Comparison of ENCODE assay signal across 16 cellular contexts in the genomic region with DNA sequence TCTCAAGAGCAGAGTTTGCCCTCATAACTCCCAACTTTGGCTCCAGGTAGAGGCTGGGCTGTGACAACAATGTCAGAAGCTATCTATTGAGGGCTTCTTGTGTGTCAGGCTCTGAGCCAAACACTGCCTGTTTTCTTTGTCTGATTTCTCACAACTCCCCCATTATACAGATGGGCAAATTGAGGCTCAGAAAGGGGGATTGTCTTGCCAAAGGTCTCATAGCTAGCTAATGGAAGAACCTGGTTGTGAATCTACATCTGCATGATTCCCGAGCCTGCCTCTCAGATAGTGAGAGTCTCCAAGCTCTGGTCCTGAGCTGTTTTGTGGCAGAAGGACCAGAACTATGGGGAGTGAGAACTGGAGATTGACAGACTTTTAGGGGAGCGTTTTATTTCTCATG. TPM values are rescaled to one million over a fixed set of nuclear protein-coding genes. Genes with fewer than 3 reads are reported as not detected.
DNase-seq lines count a peak whose midpoint lies in the region; ATAC-seq, FAIRE-seq and TF ChIP-seq lines count a peak whose summit lies in the region.
"Had no signal": no experiment of that assay in that cellular context is flagged by ENCODE, and none has a peak within 500 bp of the region (broad histone marks: within the 10 kb centered on the region; RNA-seq: fewer than 3 reads in every experiment).

No MANE protein-coding gene starts in this region.

- no peak for ATAC-seq in CD8-positive, alpha-beta T cell

- H3K4me2 ChIP-seq in MM.1S (ENCODE audit: low read depth, low read length) = peak overlapping the region; percentile 88; the same call in 1 of the 2 replicates

- CTCF ChIA-PET in CD8-positive, alpha-beta T cell (lab: Charles Lee) = interaction anchor here (0.9 to 1.2 kb wide), 3 partner anchors 12 to 97 kb away, joined by 3 read pairs; no protein-coding TSS in a partner anchor

- H3F3A ChIP-seq in MM.1S (ENCODE audit: insufficient read depth, low read length) = peaks cover 9% of the 10 kb centered on the region; the same call in 1 of the 2 replicates

- H2AFZ ChIP-seq in MM.1S (ENCODE audit: low read length) = no peak overlapping the region

- no peak for FAIRE-seq in small intestine (lab: Jason Lieb, UNC)
- FAIRE-seq: astrocyte, GM19239 had no signal

- peak overlapping the region; percentile 42 for H3K27ac Mint-ChIP-seq in CD8-positive, alpha-beta T cell
- peak overlapping the region; percentile 24 for H3K27ac Mint-ChIP-seq in endothelial cell (ENCODE audit: unreplicated experiment)

- H3K9me3 ChIP-seq in CD8-positive, alpha-beta T cell (ENCODE audit: low read length) = no peaks in the 10 kb centered on the region
- H3K9me3 ChIP-seq in MM.1S (replicated peaks; ENCODE audit: insufficient read depth, low read length) = no peaks in the 10 kb centered on the region
- H3K9me3 ChIP-seq in spleen = no peaks in the 10 kb centered on the region
- H3K9me3 ChIP-seq in breast epithelium = no peaks in the 10 kb centered on the region
- no peaks in the 10 kb centered on the region for H3K9me3 ChIP-seq in small intestine (ENCODE audit: control insufficient read depth, low read depth)
- H3K9me3 ChIP-seq: neutrophil had no signal

- no peaks in the 10 kb centered on the region for H3K9me2 ChIP-seq in MM.1S (replicated peaks; ENCODE audit: insufficient read depth, low read length)

- H3K27me3 ChIP-seq in CD8-positive, alpha-beta T cell (ENCODE audit: insufficient read depth, low read length) = no peaks in the 10 kb centered on the region
- H3K27me3 ChIP-seq in MM.1S (replicated peaks; ENCODE audit: insufficient read depth, low read length) (peaks cover 14% of the 10 kb centered on the region), spleen (replicated peaks in 1 of 7) (no peaks in the 10 kb centered on the region), breast epithelium (no peaks in the 10 kb centered on the region), small intestine (ENCODE audit: control insufficient read depth in 2 of 2, insufficient read depth in 2 of 2, low read length in 2 of 2) (no peaks in the 10 kb centered on the region)

- WGBS in spleen, 5 donors = 63 to 88% (median 70%) methylated on average over 2 of the region's 2 CpGs
- WGBS in small intestine, 3 donors = 81 to 83% (median 82%) methylated on average over 2 of the region's 2 CpGs

- H3K36me3 Mint-ChIP-seq in CD8-positive, alpha-beta T cell = peaks cover 22% of the 10 kb centered on the region
- H3K36me3 Mint-ChIP-seq in endothelial cell (ENCODE audit: low read depth, unreplicated experiment) = peaks cover 23% of the 10 kb centered on the region

- intact Hi-C loops in CD8-positive, alpha-beta T cell (cut with DNase I, micrococcal nuclease) = loop anchor here in 1 of 2 experiments (2.0 kb wide), 1 partner anchor 29 kb away; no protein-coding TSS in a partner anchor
- intact Hi-C loops in spleen (cut with DNase I; ENCODE audit: low total_unique reads) (no loop called here), breast epithelium (cut with DNase I; ENCODE audit: low total_unique reads) (no loop called here)

- H3K4me1 ChIP-seq in CD8-positive, alpha-beta T cell (ENCODE audit: insufficient read depth, low read length) = peaks cover 13% of the 10 kb centered on the region
- H3K4me1 ChIP-seq in MM.1S (ENCODE audit: low read length) (peaks cover 29% of the 10 kb centered on the region), spleen (peaks cover 28 to 72% (median 53%) of the 10 kb centered on the region in 6 donors), breast epithelium (peaks cover 0 to 4% of the 10 kb centered on the region in 2 donors), small intestine (ENCODE audit: control insufficient read depth in 2 of 2, insufficient read depth in 1 of 2, low read depth in 1 of 2, low read length in 1 of 2) (no peaks in the 10 kb centered on the region)

- peaks cover 6% of the 10 kb centered on the region for H3K27me3 Mint-ChIP-seq in CD8-positive, alpha-beta T cell (ENCODE audit: low read depth)
- peaks cover 13% of the 10 kb centered on the region for H3K27me3 Mint-ChIP-seq in endothelial cell (ENCODE audit: unreplicated experiment)

- TF ChIP-seq POLR2A in spleen (IDR thresholded peaks at IDR 0.05) = no peak
- no peak for TF ChIP-seq POLR2A in breast epithelium (IDR thresholded peaks at IDR 0.05)

- H3K36me3 ChIP-seq in CD8-positive, alpha-beta T cell (ENCODE audit: insufficient read depth, low read length) = no peaks in the 10 kb centered on the region
- H3K36me3 ChIP-seq in MM.1S (replicated peaks; ENCODE audit: insufficient read depth, low read length) (no peaks in the 10 kb centered on the region), spleen (peaks cover 0 to 33% (median 27%) of the 10 kb centered on the region in 6 donors), breast epithelium (no peaks in the 10 kb centered on the region), small intestine (ENCODE audit: control insufficient read depth in 2 of 2, insufficient read depth in 2 of 2, low read length in 2 of 2) (no peaks in the 10 kb centered on the region)
- H3K36me3 ChIP-seq: neutrophil had no signal

- no peak for TF ChIP-seq CTCF in CD8-positive, alpha-beta T cell (IDR thresholded peaks at IDR 0.05)
- TF ChIP-seq CTCF in MM.1S (IDR thresholded peaks at IDR 0.05; ENCODE audit: low read length) (no peak), endothelial cell (IDR thresholded peaks at IDR 0.05; ENCODE audit: unreplicated experiment) (no peak), spleen (IDR thresholded peaks at IDR 0.05 in 8 of 11, conservative IDR thresholded peaks at IDR 0.05 in 3 of 11) (no peak), breast epithelium (IDR thresholded peaks at IDR 0.05) (no peak)

- H3K9me3 Mint-ChIP-seq in CD8-positive, alpha-beta T cell = no peaks in the 10 kb centered on the region
- no peaks in the 10 kb centered on the region for H3K9me3 Mint-ChIP-seq in endothelial cell (ENCODE audit: unreplicated experiment)

- POLR2A ChIA-PET in CD8-positive, alpha-beta T cell (lab: Charles Lee) = no interaction called here

- H3K4me3 ChIP-seq in CD8-positive, alpha-beta T cell (ENCODE audit: low read depth, low read length) = no peak overlapping the region
- H3K4me3 ChIP-seq in MM.1S (ENCODE audit: low read length) = peak overlapping the region; percentile 63; the same call in 1 of the 2 replicates
- H3K4me3 ChIP-seq in spleen = peak overlapping the region; percentile 24 to 90 (median 58)
- peak overlapping the region in 1 of 3 donors; percentile 78 for H3K4me3 ChIP-seq in breast epithelium
- peak overlapping the region in 1 of 2 donors; percentile 20 for H3K4me3 ChIP-seq in small intestine (ENCODE audit: low read depth in 1 of 2, low read length in 2 of 2)

- H4K20me1 ChIP-seq in MM.1S (ENCODE audit: insufficient read depth, low read length) = no peaks in the 10 kb centered on the region

- peak in 1 of 7 experiments; percentile 29 for DNase-seq in CD8-positive, alpha-beta T cell
- DNase-seq in MM.1S = no peak
- DNase-seq in endothelial cell (ENCODE audit: low spot score) = no peak
- no peak for DNase-seq in spleen
- no peak for DNase-seq in NCI-H748 (lab: John Stamatoyannopoulos, UW; ENCODE audit: unreplicated experiment)
- DNase-seq in breast epithelium (ENCODE audit: low spot score in 2 of 2) = no peak
- no peak for DNase-seq in OCI-M1 (lab: John Stamatoyannopoulos, UW)
- DNase-seq in small intestine = no peak
- DNase-seq: activated CD4-positive, alpha-beta T cell treated with anti-CD3 and anti-CD28 coated beads, Interleukin-2, amount 50 U/mL, for 4 hours; C1 segment of cervical spinal cord; dermis blood vessel endothelial cell; substantia nigra; T1000 had no signal

- H3K27ac ChIP-seq in CD8-positive, alpha-beta T cell (ENCODE audit: low read depth, low read length) = no peak overlapping the region
- no peak overlapping the region for H3K27ac ChIP-seq in MM.1S (ENCODE audit: low read length)
- H3K27ac ChIP-seq in spleen = peak overlapping the region in 7 of 8 donors; percentile 81 to 93 (median 87)
- peak overlapping the region in 1 of 2 donors; percentile 94 for H3K27ac ChIP-seq in breast epithelium
- no peak overlapping the region for H3K27ac ChIP-seq in small intestine (ENCODE audit: low read depth in 1 of 2, low read length in 1 of 2)
- H3K27ac ChIP-seq: neutrophil had no signal

- H3K4me1 Mint-ChIP-seq in CD8-positive, alpha-beta T cell (ENCODE audit: low read depth) = peaks cover 21% of the 10 kb centered on the region
- peaks cover 57% of the 10 kb centered on the region for H3K4me1 Mint-ChIP-seq in endothelial cell (ENCODE audit: unreplicated experiment)

- no peak overlapping the region for H3K9ac ChIP-seq in MM.1S (ENCODE audit: low read length)

- H3K4me3 Mint-ChIP-seq in CD8-positive, alpha-beta T cell = no peak overlapping the region
- H3K4me3 Mint-ChIP-seq in endothelial cell (ENCODE audit: unreplicated experiment) = peak overlapping the region; percentile 98

- H3K79me2 ChIP-seq in MM.1S (ENCODE audit: low read length) = no peaks in the 10 kb centered on the region

RNA-seq across cellular contexts. Expression of a gene that starts 1.4 kb away (rescaled TPM):
- 1 to 10 TPM; 2.9 to 3.2 TPM for total RNA-seq in CD8-positive, alpha-beta T cell
- total RNA-seq in endothelial cell (ENCODE audit: unreplicated experiment) (69.4 TPM), spleen (10 to 100 TPM; 30.7 to 70.3 (median 44.2) TPM), breast epithelium (10 to 100 TPM; 11.7 to 21.6 (median 17.0) TPM)
- polyA plus RNA-seq in spleen (100 to 1,000 TPM in 1 of 3 donors, 10 to 100 TPM in 2; 66.1 to 108 (median 68.7) TPM), small intestine (10 to 100 TPM in 2 of 3 donors, 1 to 10 TPM in 1; 2.0 to 14.5 (median 11.1) TPM)

RNA-seq across cellular contexts. Expression of a gene that starts 29.8 kb away (rescaled TPM):
- total RNA-seq in CD8-positive, alpha-beta T cell = 10 to 100 TPM in 1 of 2 experiments, 1 to 10 TPM in 1; 9.6 to 11.7 TPM
- 34.9 TPM for total RNA-seq in endothelial cell (ENCODE audit: unreplicated experiment)
- total RNA-seq in spleen = 10 to 100 TPM; 27.3 to 33.2 (median 29.2) TPM
- polyA plus RNA-seq in spleen = 10 to 100 TPM; 14.3 to 22.3 (median 16.6) TPM
- total RNA-seq in breast epithelium = 10 to 100 TPM; 30.1 to 59.7 (median 36.1) TPM
- polyA plus RNA-seq in small intestine = 10 to 100 TPM; 13.2 to 16.2 (median 13.2) TPM

Comparison
In these comparisons a context has a peak if more than half of its experiments do, and no peak if none do; other contexts are left out.
1. H3K27ac ChIP-seq: peak in spleen (7 of 8); none in CD8-positive, alpha-beta T cell (single experiment), MM.1S (single experiment) and small intestine (0 of 2).